In the genomic region with DNA sequence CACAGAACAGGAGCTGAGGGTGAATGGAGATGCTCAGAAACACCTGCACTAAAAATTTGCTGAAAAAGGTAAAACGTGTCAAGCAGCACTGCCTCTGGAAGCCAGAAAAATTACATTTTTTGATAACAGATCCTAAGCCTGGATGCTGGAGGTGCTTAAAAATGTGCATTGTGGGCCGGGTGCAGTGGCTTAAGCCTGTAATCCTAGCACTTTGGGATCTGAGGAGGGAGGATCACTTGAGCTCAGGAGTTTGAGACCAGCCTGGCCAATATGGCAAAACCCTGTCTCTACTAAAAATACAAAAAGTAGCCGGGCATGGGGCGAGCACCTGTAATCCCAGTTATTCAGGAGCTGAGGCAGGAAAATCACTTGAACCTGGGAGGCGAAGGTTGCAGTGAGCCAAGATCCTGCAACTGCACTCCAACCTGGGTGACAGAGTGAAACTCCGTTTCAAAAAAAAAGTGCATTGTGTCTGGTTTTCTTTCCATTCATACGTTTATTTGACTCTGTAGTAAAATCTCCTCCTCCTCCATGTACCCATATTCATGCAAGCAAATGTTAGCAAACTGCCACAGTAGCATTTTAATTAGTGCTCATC, we compare ENCODE assay signal across 1 cellular context.
TF ChIP-seq lines count a peak whose summit lies in the region.

No MANE protein-coding gene starts in this region.

TF ChIP-seq in HepG2, 621 proteins besides CTCF, POLR2A, EP300 and RAD21 (continues in another document):
- TF ChIP-seq ZNF674 (CRISPR knock-in tag; IDR thresholded peaks at IDR 0.05; ENCODE audit: low read depth), result 0 out of 2 replicates have a peak, but pooled peaks have one; percentile 17
- TF ChIP-seq KDM6A (CRISPR knock-in tag; IDR thresholded peaks at IDR 0.05; ENCODE audit: low read depth), result no peak
- peak; percentile 44; the same call in 1 of the 2 replicates for TF ChIP-seq ZMYM4 (CRISPR knock-in tag; IDR thresholded peaks at IDR 0.05)
- TF ChIP-seq KMT2A (CRISPR knock-in tag; IDR thresholded peaks at IDR 0.05), result peak; percentile 0; the same call in 1 of the 2 replicates
- TF ChIP-seq HMGXB3 (CRISPR knock-in tag; IDR thresholded peaks at IDR 0.05; ENCODE audit: borderline replicate concordance), result no peak
- TF ChIP-seq HNF1A (IDR thresholded peaks at IDR 0.05; ENCODE audit: low read depth), result no peak
- TF ChIP-seq HNF1A (CRISPR knock-in tag; IDR thresholded peaks at IDR 0.05; ENCODE audit: borderline replicate concordance), result no peak
- TF ChIP-seq RFXANK (CRISPR knock-in tag; IDR thresholded peaks at IDR 0.05), result no peak
- TF ChIP-seq WIZ (CRISPR knock-in tag; IDR thresholded peaks at IDR 0.05), result no peak; the same call in 1 of the 2 replicates
- TF ChIP-seq, protein P1, sequence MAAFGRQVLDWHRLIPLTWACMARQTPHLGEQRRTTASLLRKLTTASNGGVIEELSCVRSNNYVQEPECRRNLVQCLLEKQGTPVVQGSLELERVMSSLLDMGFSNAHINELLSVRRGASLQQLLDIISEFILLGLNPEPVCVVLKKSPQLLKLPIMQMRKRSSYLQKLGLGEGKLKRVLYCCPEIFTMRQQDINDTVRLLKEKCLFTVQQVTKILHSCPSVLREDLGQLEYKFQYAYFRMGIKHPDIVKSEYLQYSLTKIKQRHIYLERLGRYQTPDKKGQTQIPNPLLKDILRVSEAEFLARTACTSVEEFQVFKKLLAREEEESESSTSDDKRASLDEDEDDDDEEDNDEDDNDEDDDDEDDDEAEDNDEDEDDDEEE (CRISPR knock-in tag; IDR thresholded peaks at IDR 0.05), result 0 out of 2 replicates have a peak, but pooled peaks have one; percentile 22
- TF ChIP-seq HHEX (CRISPR knock-in tag; IDR thresholded peaks at IDR 0.05), result no peak
- TF ChIP-seq, protein P2, sequence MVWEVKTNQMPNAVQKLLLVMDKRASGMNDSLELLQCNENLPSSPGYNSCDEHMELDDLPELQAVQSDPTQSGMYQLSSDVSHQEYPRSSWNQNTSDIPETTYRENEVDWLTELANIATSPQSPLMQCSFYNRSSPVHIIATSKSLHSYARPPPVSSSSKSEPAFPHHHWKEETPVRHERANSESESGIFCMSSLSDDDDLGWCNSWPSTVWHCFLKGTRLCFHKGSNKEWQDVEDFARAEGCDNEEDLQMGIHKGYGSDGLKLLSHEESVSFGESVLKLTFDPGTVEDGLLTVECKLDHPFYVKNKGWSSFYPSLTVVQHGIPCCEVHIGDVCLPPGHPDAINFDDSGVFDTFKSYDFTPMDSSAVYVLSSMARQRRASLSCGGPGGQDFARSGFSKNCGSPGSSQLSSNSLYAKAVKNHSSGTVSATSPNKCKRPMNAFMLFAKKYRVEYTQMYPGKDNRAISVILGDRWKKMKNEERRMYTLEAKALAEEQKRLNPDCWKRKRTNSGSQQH (CRISPR knock-in tag; IDR thresholded peaks at IDR 0.05; ENCODE audit: low read depth), result peak; percentile 32; the same call in 1 of the 2 replicates
- 0 out of 2 replicates have a peak, but pooled peaks have one; percentile 0 for TF ChIP-seq NKX3-1 (CRISPR knock-in tag; IDR thresholded peaks at IDR 0.05)
- TF ChIP-seq STAT6 (CRISPR knock-in tag; IDR thresholded peaks at IDR 0.05; ENCODE audit: borderline replicate concordance), result 0 out of 2 replicates have a peak, but pooled peaks have one; percentile 1
- no peak for TF ChIP-seq ZFP91 (CRISPR knock-in tag; IDR thresholded peaks at IDR 0.05; ENCODE audit: borderline replicate concordance)
- TF ChIP-seq, protein P3, sequence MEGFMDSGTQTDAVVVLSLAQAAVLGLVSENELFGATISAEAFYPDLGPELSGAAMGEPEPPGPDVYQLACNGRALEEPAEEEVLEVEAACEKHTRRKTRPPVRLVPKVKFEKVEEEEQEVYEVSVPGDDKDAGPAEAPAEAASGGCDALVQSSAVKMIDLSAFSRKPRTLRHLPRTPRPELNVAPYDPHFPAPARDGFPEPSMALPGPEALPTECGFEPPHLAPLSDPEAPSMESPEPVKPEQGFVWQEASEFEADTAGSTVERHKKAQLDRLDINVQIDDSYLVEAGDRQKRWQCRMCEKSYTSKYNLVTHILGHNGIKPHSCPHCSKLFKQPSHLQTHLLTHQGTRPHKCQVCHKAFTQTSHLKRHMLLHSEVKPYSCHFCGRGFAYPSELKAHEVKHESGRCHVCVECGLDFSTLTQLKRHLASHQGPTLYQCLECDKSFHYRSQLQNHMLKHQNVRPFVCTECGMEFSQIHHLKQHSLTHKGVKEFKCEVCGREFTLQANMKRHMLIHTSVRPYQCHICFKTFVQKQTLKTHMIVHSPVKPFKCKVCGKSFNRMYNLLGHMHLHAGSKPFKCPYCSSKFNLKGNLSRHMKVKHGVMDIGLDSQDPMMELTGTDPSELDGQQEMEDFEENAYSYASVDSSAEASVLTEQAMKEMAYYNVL (CRISPR knock-in tag; IDR thresholded peaks at IDR 0.05; ENCODE audit: borderline replicate concordance), result no peak
- TF ChIP-seq, protein P4, sequence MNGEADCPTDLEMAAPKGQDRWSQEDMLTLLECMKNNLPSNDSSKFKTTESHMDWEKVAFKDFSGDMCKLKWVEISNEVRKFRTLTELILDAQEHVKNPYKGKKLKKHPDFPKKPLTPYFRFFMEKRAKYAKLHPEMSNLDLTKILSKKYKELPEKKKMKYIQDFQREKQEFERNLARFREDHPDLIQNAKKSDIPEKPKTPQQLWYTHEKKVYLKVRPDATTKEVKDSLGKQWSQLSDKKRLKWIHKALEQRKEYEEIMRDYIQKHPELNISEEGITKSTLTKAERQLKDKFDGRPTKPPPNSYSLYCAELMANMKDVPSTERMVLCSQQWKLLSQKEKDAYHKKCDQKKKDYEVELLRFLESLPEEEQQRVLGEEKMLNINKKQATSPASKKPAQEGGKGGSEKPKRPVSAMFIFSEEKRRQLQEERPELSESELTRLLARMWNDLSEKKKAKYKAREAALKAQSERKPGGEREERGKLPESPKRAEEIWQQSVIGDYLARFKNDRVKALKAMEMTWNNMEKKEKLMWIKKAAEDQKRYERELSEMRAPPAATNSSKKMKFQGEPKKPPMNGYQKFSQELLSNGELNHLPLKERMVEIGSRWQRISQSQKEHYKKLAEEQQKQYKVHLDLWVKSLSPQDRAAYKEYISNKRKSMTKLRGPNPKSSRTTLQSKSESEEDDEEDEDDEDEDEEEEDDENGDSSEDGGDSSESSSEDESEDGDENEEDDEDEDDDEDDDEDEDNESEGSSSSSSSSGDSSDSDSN (CRISPR knock-in tag; IDR thresholded peaks at IDR 0.05), result no peak
- TF ChIP-seq HOXA5 (CRISPR knock-in tag; IDR thresholded peaks at IDR 0.05), result 0 out of 2 replicates have a peak, but pooled peaks have one; percentile 21
- no peak for TF ChIP-seq ISX (CRISPR knock-in tag; conservative IDR thresholded peaks at IDR 0.05)
- no peak for TF ChIP-seq ARID2 (CRISPR knock-in tag; IDR thresholded peaks at IDR 0.05; ENCODE audit: borderline replicate concordance)
- no peak for TF ChIP-seq CBX1 (IDR thresholded peaks at IDR 0.05; ENCODE audit: low read depth)
- TF ChIP-seq FOSL2 (CRISPR knock-in tag; IDR thresholded peaks at IDR 0.05), result no peak
- TF ChIP-seq ZBTB21 (CRISPR knock-in tag; IDR thresholded peaks at IDR 0.05), result no peak
- TF ChIP-seq U2AF1 (optimal IDR thresholded peaks at IDR 0.05; ENCODE audit: low read depth, low read length), result no peak
- TF ChIP-seq, protein P5, sequence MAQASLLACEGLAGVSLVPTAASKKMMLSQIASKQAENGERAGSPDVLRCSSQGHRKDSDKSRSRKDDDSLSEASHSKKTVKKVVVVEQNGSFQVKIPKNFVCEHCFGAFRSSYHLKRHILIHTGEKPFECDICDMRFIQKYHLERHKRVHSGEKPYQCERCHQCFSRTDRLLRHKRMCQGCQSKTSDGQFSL (CRISPR knock-in tag; IDR thresholded peaks at IDR 0.05), result no peak
- TF ChIP-seq CSRNP2 (CRISPR knock-in tag; conservative IDR thresholded peaks at IDR 0.05; ENCODE audit: low read depth), result no peak
